11 cellular contexts compared by ENCODE assay signal in the genomic region with DNA sequence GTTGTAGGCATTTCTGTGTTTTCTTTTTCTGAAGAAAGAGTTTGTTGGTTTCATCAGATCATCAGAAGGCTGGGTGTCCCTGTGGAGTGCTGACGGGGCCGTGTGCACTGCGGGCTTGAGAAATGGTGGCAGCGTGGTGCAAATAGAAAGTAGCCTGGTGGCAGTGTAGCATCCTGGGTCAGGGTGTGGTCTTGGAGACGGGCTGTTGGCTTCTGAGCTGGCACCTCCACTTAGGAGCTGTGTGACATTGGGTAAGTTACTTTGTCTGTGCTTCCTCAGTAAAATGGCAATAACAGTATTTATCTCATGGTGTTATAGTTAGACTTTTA. TPM values are rescaled to one million over a fixed set of nuclear protein-coding genes. Genes with fewer than 3 reads are reported as not detected.
DNase-seq lines count a peak whose midpoint lies in the region; ATAC-seq and TF ChIP-seq lines count a peak whose summit lies in the region.
"Had no signal": no experiment of that assay in that cellular context is flagged by ENCODE, and none has a peak within 500 bp of the region (broad histone marks: within the 10 kb centered on the region; RNA-seq: fewer than 3 reads in every experiment).

No MANE protein-coding gene starts in this region.

- H3K36me3 ChIP-seq in Panc1 (ENCODE audit: control insufficient read depth, insufficient read depth, low read length): no peaks in the 10 kb centered on the region
- H3K36me3 ChIP-seq in endodermal cell (ENCODE audit: control insufficient read depth, insufficient read depth, low read length): peaks cover 28% of the 10 kb centered on the region
- H3K36me3 ChIP-seq in transverse colon: no peaks in the 10 kb centered on the region

- no peak for TF ChIP-seq POLR2A in transverse colon (IDR thresholded peaks at IDR 0.05)

- ATAC-seq in Panc1: peak; percentile 56
- no peak for ATAC-seq in GM19467 (IDR thresholded peaks at IDR 0.05; ENCODE audit: unreplicated experiment)
- ATAC-seq in stimulated activated effector memory CD8-positive, alpha-beta T cell treated with anti-CD3 and anti-CD28 coated beads, Interleukin-12 subunit alpha, Interleukin-12 subunit beta, amount 100 ng/mL, for 72 hours: no peak

- H3K27me3 ChIP-seq in Panc1 (ENCODE audit: control insufficient read depth, insufficient read depth, low read length) (no peaks in the 10 kb centered on the region), endodermal cell (ENCODE audit: control insufficient read depth, insufficient read depth, low read length, poor library complexity, severe bottlenecking) (no peaks in the 10 kb centered on the region), transverse colon (no peaks in the 10 kb centered on the region)

- H3K36me3 Mint-ChIP-seq in endodermal cell (ENCODE audit: low read depth) (peaks cover 10% of the 10 kb centered on the region), nephron progenitor cell (ENCODE audit: low read depth) (peaks cover 15% of the 10 kb centered on the region)
- no peaks in the 10 kb centered on the region for H3K36me3 Mint-ChIP-seq in stimulated activated effector memory CD8-positive, alpha-beta T cell treated with anti-CD3 and anti-CD28 coated beads, Interleukin-12 subunit alpha, Interleukin-12 subunit beta, amount 100 ng/mL, for 72 hours

- no peak overlapping the region for H3K9ac ChIP-seq in endodermal cell (ENCODE audit: extremely low read depth, low read length, poor library complexity, severe bottlenecking)
- H3K9ac ChIP-seq: KMS-11 had no signal

- H3K4me3 ChIP-seq in Panc1 (ENCODE audit: low read depth in 2 of 2, low read length in 2 of 2): peak overlapping the region; percentile 12 to 41; a peak in 3 of 4 replicates
- no peak overlapping the region for H3K4me3 ChIP-seq in endodermal cell (ENCODE audit: low read length)
- no peak overlapping the region for H3K4me3 ChIP-seq in transverse colon

- H3K4me3 Mint-ChIP-seq in endodermal cell (no peak overlapping the region), nephron progenitor cell (peak overlapping the region; percentile 31)
- no peak overlapping the region for H3K4me3 Mint-ChIP-seq in stimulated activated effector memory CD8-positive, alpha-beta T cell treated with anti-CD3 and anti-CD28 coated beads, Interleukin-12 subunit alpha, Interleukin-12 subunit beta, amount 100 ng/mL, for 72 hours
- H3K4me3 Mint-ChIP-seq: stimulated activated naive CD8-positive, alpha-beta T cell treated with anti-CD3 and anti-CD28 coated beads, Interleukin-15, Interleukin-2, amounts not matched to agents 100 ng/mL and 50 ng/mL, for 24 hours had no signal

- intact Hi-C loops in Panc1 (cut with micrococcal nuclease; ENCODE audit: unreplicated experiment): no loop called here
- intact Hi-C loops in transverse colon (cut with DNase I; ENCODE audit: low total_unique reads): no loop called here

- 83 to 96% methylated on average over 1 to 5 of the region's 5 CpGs for WGBS in endodermal cell (ENCODE audit: insufficient coverage in 1 of 2, insufficient read length in 1 of 2), 2 experiments
- 83% methylated on average over 5 of the region's 5 CpGs; no CpG with 5 or more reads in 1 of the 2 donors for WGBS in transverse colon (ENCODE audit: low coverage in 1 of 2), 2 donors

- H3K27me3 Mint-ChIP-seq in endodermal cell (ENCODE audit: insufficient read depth) (no peaks in the 10 kb centered on the region), nephron progenitor cell (ENCODE audit: low read depth, poor library complexity) (no peaks in the 10 kb centered on the region)
- H3K27me3 Mint-ChIP-seq: stimulated activated naive CD8-positive, alpha-beta T cell treated with anti-CD3 and anti-CD28 coated beads, Interleukin-15, Interleukin-2, amounts not matched to agents 100 ng/mL and 50 ng/mL, for 24 hours had no signal

- no peak for TF ChIP-seq EP300 in transverse colon (IDR thresholded peaks at IDR 0.05; ENCODE audit: low read depth)

- in situ Hi-C loops in Panc1 (cut with HindIII; ENCODE audit: low pct_unique_long_range_greater_than_20kb, low sequenced_read_pairs): no loop called here
- in situ Hi-C loops in transverse colon (cut with MboI; ENCODE audit: low pct_ligation_motif_present in 1 of 4, low pct_unique_long_range_greater_than_20kb in 1 of 4, low sequenced_read_pairs in 3 of 4): no loop called here
- in situ Hi-C loops in KBM-7 (cut with MboI; ENCODE audit: low pct_unique_long_range_greater_than_20kb, low sequenced_read_pairs): no loop called here

- CTCF ChIA-PET in Panc1 (lab: Charles Lee): interaction anchor here (0.8 kb wide), 1 partner anchor 8 kb away, joined by 3 read pairs; no protein-coding TSS in a partner anchor

- H3K9me3 ChIP-seq in Panc1 (ENCODE audit: control insufficient read depth, insufficient read depth, low read depth, low read length): no peaks in the 10 kb centered on the region
- no peaks in the 10 kb centered on the region for H3K9me3 ChIP-seq in endodermal cell (ENCODE audit: control insufficient read depth, low read length)
- H3K9me3 ChIP-seq in transverse colon: no peaks in the 10 kb centered on the region

- no peak for DNase-seq in Panc1 (ENCODE audit: low read depth, low spot score)
- DNase-seq in endodermal cell: no peak
- DNase-seq in nephron progenitor cell: no peak
- DNase-seq in transverse colon: no peak
- DNase-seq in central memory CD4-positive, alpha-beta T cell: no peak
- DNase-seq in stimulated activated effector memory CD8-positive, alpha-beta T cell treated with anti-CD3 and anti-CD28 coated beads, Interleukin-12 subunit alpha, Interleukin-12 subunit beta, amount 100 ng/mL, for 72 hours (ENCODE audit: low spot score in 2 of 2): no peak
- DNase-seq in KBM-7: no peak
- DNase-seq: NCI-H526 treated with DMSO at 0.1 percent for 48 hours had no signal

- no TSS peak for BruUV-seq in Panc1 (replicated peaks; lab: Mats Ljungman, UMichigan)

- H3K27ac Mint-ChIP-seq in endodermal cell (peak overlapping the region; percentile 62), nephron progenitor cell (peak overlapping the region; percentile 95)
- H3K27ac Mint-ChIP-seq in stimulated activated effector memory CD8-positive, alpha-beta T cell treated with anti-CD3 and anti-CD28 coated beads, Interleukin-12 subunit alpha, Interleukin-12 subunit beta, amount 100 ng/mL, for 72 hours: no peak overlapping the region
- H3K27ac Mint-ChIP-seq: stimulated activated naive CD8-positive, alpha-beta T cell treated with anti-CD3 and anti-CD28 coated beads, Interleukin-15, Interleukin-2, amounts not matched to agents 100 ng/mL and 50 ng/mL, for 24 hours had no signal

- H3K27ac ChIP-seq in Panc1 (ENCODE audit: low read length): peak overlapping the region; percentile 93
- peak overlapping the region; percentile 7 for H3K27ac ChIP-seq in endodermal cell (ENCODE audit: low read depth, low read length)
- H3K27ac ChIP-seq in transverse colon: peak overlapping the region; percentile 23 to 54 (median 46)
- H3K27ac ChIP-seq: KMS-11 had no signal

- POLR2A ChIA-PET in Panc1 (lab: Charles Lee): interaction anchor here (0.5 kb wide), 1 partner anchor 11 kb away, joined by 6 read pairs; no protein-coding TSS in a partner anchor

- TF ChIP-seq CTCF in Panc1 (IDR thresholded peaks at IDR 0.05) (no peak), endodermal cell (conservative IDR thresholded peaks at IDR 0.05) (no peak), nephron progenitor cell (IDR thresholded peaks at IDR 0.05) (no peak), transverse colon (IDR thresholded peaks at IDR 0.05) (no peak)

- H3K9me3 Mint-ChIP-seq in endodermal cell: no peaks in the 10 kb centered on the region
- H3K9me3 Mint-ChIP-seq in nephron progenitor cell: no peaks in the 10 kb centered on the region
- H3K9me3 Mint-ChIP-seq in stimulated activated effector memory CD8-positive, alpha-beta T cell treated with anti-CD3 and anti-CD28 coated beads, Interleukin-12 subunit alpha, Interleukin-12 subunit beta, amount 100 ng/mL, for 72 hours: no peaks in the 10 kb centered on the region
- H3K9me3 Mint-ChIP-seq: stimulated activated naive CD8-positive, alpha-beta T cell treated with anti-CD3 and anti-CD28 coated beads, Interleukin-15, Interleukin-2, amounts not matched to agents 100 ng/mL and 50 ng/mL, for 24 hours had no signal

- H3K4me1 Mint-ChIP-seq in endodermal cell (peaks cover 41% of the 10 kb centered on the region), nephron progenitor cell (peaks cover 71% of the 10 kb centered on the region)
- no peaks in the 10 kb centered on the region for H3K4me1 Mint-ChIP-seq in stimulated activated effector memory CD8-positive, alpha-beta T cell treated with anti-CD3 and anti-CD28 coated beads, Interleukin-12 subunit alpha, Interleukin-12 subunit beta, amount 100 ng/mL, for 72 hours

- H3K4me1 ChIP-seq in Panc1 (ENCODE audit: control insufficient read depth, insufficient read depth, low read length) (peaks cover 74% of the 10 kb centered on the region), endodermal cell (ENCODE audit: control insufficient read depth, insufficient read depth, low read length) (peaks cover 28% of the 10 kb centered on the region), transverse colon (peaks cover 23 to 56% (median 39%) of the 10 kb centered on the region in 4 donors)

RNA-seq across cellular contexts. Expression of a gene that starts 10.0 kb away (rescaled TPM):
- total RNA-seq in Panc1 (2021; ENCODE audit: unreplicated experiment) (142 TPM), endodermal cell (10 to 100 TPM; 53.3 to 71.7 TPM), transverse colon (100 to 1,000 TPM in 1 of 4 donors, 10 to 100 TPM in 3; 68.8 to 104 (median 96.4) TPM)
- 80.5 TPM for polyA plus RNA-seq in Panc1 (2012; ENCODE audit: insufficient read length)
- 40.7 TPM for polyA plus RNA-seq in endodermal cell (2013, experiment 1 of 2)
- 37.5 TPM for polyA plus RNA-seq in endodermal cell (2013, experiment 2 of 2)

RNA-seq across cellular contexts. Expression of a gene that starts 48.4 kb away (rescaled TPM):
- total RNA-seq in Panc1 (2021; ENCODE audit: unreplicated experiment) (1,959 TPM), endodermal cell (1,000 to 10,000 TPM; 2,313 to 2,316 TPM), transverse colon (1,000 to 10,000 TPM; 1,179 to 2,387 (median 1,878) TPM)
- polyA plus RNA-seq in Panc1 (2012; ENCODE audit: insufficient read length): 1,891 TPM
- polyA plus RNA-seq in endodermal cell (2013, experiment 1 of 2): 1,931 TPM
- 1,875 TPM for polyA plus RNA-seq in endodermal cell (2013, experiment 2 of 2)

Comparison
In these comparisons a context has a peak if more than half of its experiments do, and no peak if none do; other contexts are left out.
1. H3K27ac ChIP-seq: peak in every context shown above with its lines; median percentile 93 in Panc1; 46 in transverse colon; 7 in endodermal cell.
2. H3K4me3 ChIP-seq: peak in Panc1 (2 of 2); none in endodermal cell (single experiment) and transverse colon (0 of 4).